Comparison of ENCODE assay signal across 1 cellular context in genomic region chr2:25339121-25339738, GRCh38.
TF ChIP-seq lines count a peak whose summit lies in the region.

No MANE protein-coding gene starts in this region.

TF ChIP-seq in GM23338, 12 proteins besides CTCF, POLR2A, EP300 and RAD21 (continued from another document):
- no peak for TF ChIP-seq ZNF462 (CRISPR knock-in tag; IDR thresholded peaks at IDR 0.05)
- no peak for TF ChIP-seq ZNF114 (CRISPR knock-in tag; IDR thresholded peaks at IDR 0.05)
- no peak for TF ChIP-seq POLR2AphosphoS5 (IDR thresholded peaks at IDR 0.05; ENCODE audit: low read depth)
- no peak for TF ChIP-seq CREB1 (CRISPR knock-in tag; IDR thresholded peaks at IDR 0.05; ENCODE audit: low read depth)
- TF ChIP-seq REST (IDR thresholded peaks at IDR 0.05; ENCODE audit: unreplicated experiment), result no peak
- TF ChIP-seq ZNF331 (CRISPR knock-in tag; IDR thresholded peaks at IDR 0.05; ENCODE audit: low read depth), result no peak
TF ChIP-seq in GM23338: peak in this region for 0.
